In the genomic region with DNA sequence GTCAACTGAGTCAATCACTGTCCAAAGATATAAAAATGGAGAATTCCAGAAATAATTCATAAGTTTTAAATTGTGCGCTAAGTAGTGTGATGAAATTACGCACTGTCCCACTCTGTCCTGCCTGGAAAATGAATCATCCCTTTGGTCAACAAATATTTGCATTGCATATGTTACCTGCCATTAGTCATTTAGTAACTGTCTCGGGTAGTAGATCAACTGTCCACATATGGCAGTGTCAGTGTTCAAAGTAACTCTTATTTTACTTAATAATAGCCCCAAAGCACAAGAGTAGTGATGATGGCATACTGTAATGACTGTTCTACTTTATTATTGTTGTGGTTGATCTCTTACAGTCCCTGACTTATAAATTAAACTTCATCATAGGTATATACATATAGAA, we compare ENCODE assay signal across 13 cellular contexts. TPM values are rescaled to one million over a fixed set of nuclear protein-coding genes. Genes with fewer than 3 reads are reported as not detected.
DNase-seq lines count a peak whose midpoint lies in the region; ATAC-seq, FAIRE-seq and TF ChIP-seq lines count a peak whose summit lies in the region.
"Had no signal": no experiment of that assay in that cellular context is flagged by ENCODE, and none has a peak within 500 bp of the region (broad histone marks: within the 10 kb centered on the region; RNA-seq: fewer than 3 reads in every experiment).

No MANE protein-coding gene starts in this region.

- CTCF ChIA-PET in CD4-positive, alpha-beta T cell (lab: Charles Lee) = no interaction called here
- CTCF ChIA-PET in GM12878 (lab: Yijun Ruan, JAX) = no interaction called here

- no peak for ATAC-seq in CD4-positive, alpha-beta T cell (ENCODE audit: poor library complexity)
- ATAC-seq in GM12878 = peak; percentile 8

- no peak for FAIRE-seq in GM12878 (lab: Jason Lieb, UNC)
- peak; percentile 44 for FAIRE-seq in keratinocyte (lab: Jason Lieb, UNC)
- FAIRE-seq: HTR-8/SVneo had no signal

- 93% methylated on average over 2 of the region's 3 CpGs for WGBS in HUES64
- WGBS in GM12878 (ENCODE audit: insufficient coverage, insufficient replicate concordance, low lambda C conversion rate, missing lambda C conversion rate) = 68% methylated on average over 3 of the region's 3 CpGs

- TF ChIP-seq EP300 in GM12878 (IDR thresholded peaks at IDR 0.05; ENCODE audit: borderline replicate concordance in 1 of 2, control insufficient read depth in 1 of 2, low read depth in 2 of 2, low read length in 2 of 2) = no peak

- H3K4me1 ChIP-seq in HUES64 (ENCODE audit: insufficient read depth, low read length) = peaks cover 32% of the 10 kb centered on the region
- no peaks in the 10 kb centered on the region; the same call in 1 of the 2 replicates for H3K4me1 ChIP-seq in GM12878 (ENCODE audit: control insufficient read depth, insufficient read depth, low read length)
- H3K4me1 ChIP-seq in keratinocyte (ENCODE audit: control insufficient read depth, extremely low read depth, insufficient read depth, low read length) = peaks cover 42% of the 10 kb centered on the region

- H3K36me3 ChIP-seq in HUES64 (ENCODE audit: insufficient read depth, low read length) (peaks cover 11% of the 10 kb centered on the region), GM12878 (ENCODE audit: control insufficient read depth in 2 of 2, insufficient read depth in 2 of 2, low read length in 1 of 2) (peaks cover 0 to 11% of the 10 kb centered on the region in 2 experiments; a peak in 1 of 4 replicates), keratinocyte (ENCODE audit: control insufficient read depth in 2 of 2, extremely low read depth in 1 of 2, insufficient read depth in 2 of 2, low read length in 2 of 2) (peaks cover 1 to 11% of the 10 kb centered on the region in 2 experiments)

- H3K27me3 Mint-ChIP-seq in CD4-positive, alpha-beta T cell = no peaks in the 10 kb centered on the region

- no peak for TF ChIP-seq POLR2A in GM12878 (IDR thresholded peaks at IDR 0.05; ENCODE audit: low read depth, low read length)

- no peak for TF ChIP-seq CTCF in CD4-positive, alpha-beta T cell (IDR thresholded peaks at IDR 0.05)
- no peak for TF ChIP-seq CTCF in GM12878 (IDR thresholded peaks at IDR 0.05 in 2 of 3, conservative IDR thresholded peaks at IDR 0.05 in 1 of 3; ENCODE audit: control insufficient read depth in 2 of 3, extremely low read depth in 1 of 3, insufficient read depth in 1 of 3, low read depth in 3 of 3, low read length in 3 of 3)
- no peak for TF ChIP-seq CTCF in keratinocyte (optimal IDR thresholded peaks at IDR 0.05 in 1 of 3, IDR thresholded peaks at IDR 0.05 in 1 of 3, conservative IDR thresholded peaks at IDR 0.05 in 1 of 3; ENCODE audit: extremely low read depth in 1 of 3, insufficient read depth in 2 of 3, low read length in 3 of 3)

- dilution Hi-C loops in keratinocyte (cut with MboI; ENCODE audit: extremely low pct_ligation_motif_present, low sequenced_read_pairs) = no loop called here

- no peak overlapping the region for H3K9ac ChIP-seq in HUES64 (ENCODE audit: low read depth, low read length)
- no peak overlapping the region for H3K9ac ChIP-seq in GM12878 (ENCODE audit: control insufficient read depth, insufficient read depth, low read length)
- no peak overlapping the region for H3K9ac ChIP-seq in keratinocyte (ENCODE audit: control insufficient read depth, extremely low read depth, insufficient read depth, low read length)

- H3K4me2 ChIP-seq in GM12878 (ENCODE audit: control insufficient read depth, insufficient read depth) (no peak overlapping the region; the same call in 1 of the 2 replicates), keratinocyte (ENCODE audit: control insufficient read depth, extremely low read depth, insufficient read depth, low read depth, low read length) (peak overlapping the region; percentile 82)

- H3K27me3 ChIP-seq in CD4-positive, alpha-beta T cell (ENCODE audit: control insufficient read depth, insufficient read depth, low read length) = no peaks in the 10 kb centered on the region
- H3K27me3 ChIP-seq in HUES64 (ENCODE audit: insufficient read depth, low read length) (no peaks in the 10 kb centered on the region), GM12878 (replicated peaks in 1 of 2; ENCODE audit: control insufficient read depth in 2 of 2, insufficient read depth in 2 of 2, low read length in 1 of 2) (no peaks in the 10 kb centered on the region), keratinocyte (ENCODE audit: control insufficient read depth, extremely low read depth, insufficient read depth, low read length) (no peaks in the 10 kb centered on the region)

- H3K9me3 ChIP-seq in CD4-positive, alpha-beta T cell (ENCODE audit: control insufficient read depth, low read length) = no peaks in the 10 kb centered on the region
- H3K9me3 ChIP-seq in HUES64 (ENCODE audit: insufficient read depth, low read depth, low read length) = no peaks in the 10 kb centered on the region
- H3K9me3 ChIP-seq in GM12878 (replicated peaks; ENCODE audit: control insufficient read depth, insufficient read depth, low read length) = no peaks in the 10 kb centered on the region; the same call in 2 of the 3 replicates
- no peaks in the 10 kb centered on the region for H3K9me3 ChIP-seq in keratinocyte (ENCODE audit: control insufficient read depth, low read depth, low read length)

- H3K27ac ChIP-seq in CD4-positive, alpha-beta T cell (ENCODE audit: low read depth, low read length) = no peak overlapping the region
- H3K27ac ChIP-seq in HUES64 (ENCODE audit: low read depth, low read length) = no peak overlapping the region
- no peak overlapping the region; the same call in 1 of the 2 replicates for H3K27ac ChIP-seq in GM12878 (ENCODE audit: control insufficient read depth, insufficient read depth)
- peak overlapping the region; percentile 22 for H3K27ac ChIP-seq in keratinocyte (ENCODE audit: control insufficient read depth, insufficient read depth, low read length)

- intact Hi-C loops in CD4-positive, alpha-beta T cell (cut with DNase I, micrococcal nuclease) = loop anchor here (5.0 kb wide), 3 partner anchors 34 to 804 kb away; no protein-coding TSS in a partner anchor
- intact Hi-C loops in GM12878 (cut with micrococcal nuclease; ENCODE audit: unreplicated experiment) = loop anchor here (5.0 kb wide), 2 partner anchors 644 to 711 kb away; a partner anchor contains a TSS

- SMC1A ChIA-PET in GM12878 (lab: Charles Lee; ENCODE audit: uncharacterized antibody, unreplicated experiment) = interaction anchor here (0.6 kb wide), 1 partner anchor 23 kb away, joined by 3 read pairs; no protein-coding TSS in a partner anchor

- H3K36me3 Mint-ChIP-seq in CD4-positive, alpha-beta T cell (ENCODE audit: low read depth) = peaks cover 62% of the 10 kb centered on the region

- H3K9me1 ChIP-seq in keratinocyte (ENCODE audit: control insufficient read depth, extremely low read depth, insufficient read depth, low read length) = peaks cover 4% of the 10 kb centered on the region

- no peak for DNase-seq in CD4-positive, alpha-beta T cell
- DNase-seq in GM12878 (ENCODE audit: low read depth, low spot score) = no peak
- DNase-seq in keratinocyte (ENCODE audit: low read depth, low spot score) = no peak
- DNase-seq in inferior parietal cortex (ENCODE audit: extremely low spot score) = no peak
- no peak for DNase-seq in ACHN
- DNase-seq in DMS153 treated with DMSO at 0.1 percent for 48 hours (lab: John Stamatoyannopoulos, UW; ENCODE audit: unreplicated experiment) = no peak
- DNase-seq in NCI-H774 (lab: John Stamatoyannopoulos, UW) = no peak
- DNase-seq: activated CD4-positive, CD25-positive, alpha-beta regulatory T cell; retina; SHP77 treated with DMSO at 0.1 percent for 48 hours had no signal

- H3K4me3 ChIP-seq in HUES64 (ENCODE audit: low read length) (peak overlapping the region; percentile 88), GM12878 (no peak overlapping the region), keratinocyte (ENCODE audit: control insufficient read depth in 2 of 3, extremely low read depth in 1 of 3, insufficient read depth in 2 of 3, low read depth in 1 of 3, low read length in 3 of 3) (peak overlapping the region in 2 of 3 experiments; percentile 92 to 97)

- BruUV-seq in GM12878 (replicated peaks; lab: Mats Ljungman, UMichigan) = no TSS peak

- no peak for TF ChIP-seq RAD21 in GM12878 (IDR thresholded peaks at IDR 0.05; ENCODE audit: insufficient read depth, low read depth, low read length)

- RAD21 ChIA-PET in GM12878 (lab: Charles Lee; ENCODE audit: unreplicated experiment) = no interaction called here

- H3K4me3 Mint-ChIP-seq in CD4-positive, alpha-beta T cell = peak overlapping the region; percentile 99
- H3K4me3 Mint-ChIP-seq: CD14-positive monocyte had no signal

- POLR2A ChIA-PET in CD4-positive, alpha-beta T cell (lab: Charles Lee) = no interaction called here
- POLR2A ChIA-PET in GM12878 (lab: Charles Lee) = no interaction called here

- in situ Hi-C loops in GM12878 (cut with MboI) = loop anchor here (10.0 kb wide), 1 partner anchor 642 kb away; a partner anchor contains a TSS
- in situ Hi-C loops in ACHN (cut with HindIII; ENCODE audit: low pct_ligation_motif_present, low pct_unique_long_range_greater_than_20kb, low sequenced_read_pairs) = no loop called here

- H3K79me2 ChIP-seq in GM12878 (ENCODE audit: control insufficient read depth, insufficient read depth, low read length) (peaks cover 84% of the 10 kb centered on the region), keratinocyte (ENCODE audit: control insufficient read depth, insufficient read depth, low read length) (peaks cover 83% of the 10 kb centered on the region)

- no peak overlapping the region for H2AFZ ChIP-seq in GM12878 (ENCODE audit: control insufficient read depth, low read depth, low read length)
- no peak overlapping the region for H2AFZ ChIP-seq in keratinocyte (ENCODE audit: control insufficient read depth, low read length)

- H3K4me1 Mint-ChIP-seq in CD4-positive, alpha-beta T cell (ENCODE audit: low read depth) = peaks cover 78% of the 10 kb centered on the region

- peak overlapping the region; percentile 100 for H3K27ac Mint-ChIP-seq in CD4-positive, alpha-beta T cell

- H4K20me1 ChIP-seq in GM12878 (ENCODE audit: control insufficient read depth, insufficient read depth) (peaks cover 12% of the 10 kb centered on the region), keratinocyte (ENCODE audit: control insufficient read depth, extremely low read depth, insufficient read depth, low read length) (peaks cover 19% of the 10 kb centered on the region)

- no peaks in the 10 kb centered on the region for H3K9me3 Mint-ChIP-seq in CD4-positive, alpha-beta T cell

RNA-seq across cellular contexts. Expression of a gene that starts 3.4 kb away (rescaled TPM):
- total RNA-seq in CD4-positive, alpha-beta T cell = 100 to 1,000 TPM; 383 to 389 TPM
- polyA plus RNA-seq in HUES64 (2013, experiment 1 of 2) = 68.3 TPM
- polyA plus RNA-seq in HUES64 (2013, experiment 2 of 2) = 72.9 TPM
- 167 and 190 TPM in 2 replicates for total RNA-seq in GM12878 (2013; cell fraction: nucleolus; rRNA removed)
- total RNA-seq in GM12878 (2014; rRNA removed) (46.0 and 57.5 TPM in 2 replicates), GM12878 (2014; rRNA removed; fragmentation: Illumina TruSeq; extraction: Trizol) (65.1 and 66.7 TPM in 2 replicates), GM12878 (2021) (47.4 and 65.6 TPM in 2 replicates)
- 32.9 TPM for polyA plus RNA-seq in GM12878 (2011; ENCODE audit: low read depth)
- polyA plus RNA-seq in GM12878 (2011; rRNA removed) (75.3 and 95.4 TPM in 2 replicates), GM12878 (2014; fragmentation: Illumina TruSeq; extraction: Trizol) (83.2 and 101 TPM in 2 replicates), GM12878 (2014; fragmentation: Nextera tagmentation; extraction: Ambion mirVana) (10 to 100 TPM; 18.7 to 22.7 TPM), GM12878 (2014; rRNA removed) (47.2 and 48.9 TPM in 2 replicates), GM12878 (2016; fragmentation: Nextera tagmentation; extraction: Ambion mirVana) (10 to 100 TPM; 25.6 to 28.3 TPM), keratinocyte (39.1 to 74.2 TPM (median 43.8 TPM) in 3 replicates)
- polyA plus RNA-seq in GM12878 (2011; cell fraction: cytosol; rRNA removed) = 25.3 and 27.2 TPM in 2 replicates
- 114 and 122 TPM in 2 replicates for polyA plus RNA-seq in GM12878 (2011; cell fraction: nucleus; rRNA removed)
- polyA plus RNA-seq in GM12878 (2012) = 60.3 and 62.4 TPM in 2 replicates
- 35.5 and 67.3 TPM in 2 replicates for polyA minus RNA-seq in GM12878 (2011; rRNA and poly(A)+ RNA removed)
- 11.2 and 13.6 TPM in 2 replicates for polyA minus RNA-seq in GM12878 (2011; cell fraction: cytosol; rRNA and poly(A)+ RNA removed)
- 68.1 and 77.6 TPM in 2 replicates for polyA minus RNA-seq in GM12878 (2011; cell fraction: nucleus; rRNA and poly(A)+ RNA removed)
- polyA plus RNA-seq in keratinocyte (2011; ENCODE audit: low read depth) = 180 TPM
- 30.8 and 45.4 TPM in 2 replicates for polyA plus RNA-seq in keratinocyte (2011; cell fraction: cytosol; rRNA removed)
- polyA plus RNA-seq in keratinocyte (2011; cell fraction: nucleus; rRNA removed) = 103 and 139 TPM in 2 replicates
- polyA plus RNA-seq in keratinocyte (2012; ENCODE audit: low replicate concordance) = 49.7 and 83.7 TPM in 2 replicates
- 23.9 to 59.1 TPM (median 29.9 TPM) in 3 replicates for polyA minus RNA-seq in keratinocyte
- 16.5 TPM for polyA minus RNA-seq in keratinocyte (2011; cell fraction: cytosol; rRNA and poly(A)+ RNA removed)
- 50.0 and 81.9 TPM in 2 replicates for polyA minus RNA-seq in keratinocyte (2011; cell fraction: nucleus; rRNA and poly(A)+ RNA removed)
